1 cellular context compared by ENCODE assay signal in genomic region chr14:80906336-80906735, GRCh38.
TF ChIP-seq lines count a peak whose summit lies in the region.

No MANE protein-coding gene starts in this region.

TF ChIP-seq in SK-N-SH, 30 proteins besides CTCF, POLR2A, EP300 and RAD21:
- TF ChIP-seq MXI1 (IDR thresholded peaks at IDR 0.05; ENCODE audit: low read depth, low read length) (no peak), ELF1 (IDR thresholded peaks at IDR 0.05) (no peak), MAX (IDR thresholded peaks at IDR 0.05; ENCODE audit: low read depth) (no peak), NRF1 (IDR thresholded peaks at IDR 0.05; ENCODE audit: low read depth, low read length) (no peak), TCF12 (IDR thresholded peaks at IDR 0.05) (no peak), TAF1 (IDR thresholded peaks at IDR 0.05; ENCODE audit: borderline replicate concordance, low read depth, low read length) (no peak), ZBTB33 (IDR thresholded peaks at IDR 0.05; ENCODE audit: borderline replicate concordance, low read depth) (no peak), YY1 (IDR thresholded peaks at IDR 0.05; ENCODE audit: low read depth) (no peak), GABPA (IDR thresholded peaks at IDR 0.05; ENCODE audit: low read depth) (no peak), TEAD4 (IDR thresholded peaks at IDR 0.05; ENCODE audit: borderline replicate concordance, insufficient read depth) (no peak), SIN3A (IDR thresholded peaks at IDR 0.05; ENCODE audit: borderline replicate concordance, low read depth, low read length) (no peak), JUND (IDR thresholded peaks at IDR 0.05) (no peak), FOSL2 (IDR thresholded peaks at IDR 0.05; ENCODE audit: borderline replicate concordance, low read depth) (no peak)
